In the genomic region with DNA sequence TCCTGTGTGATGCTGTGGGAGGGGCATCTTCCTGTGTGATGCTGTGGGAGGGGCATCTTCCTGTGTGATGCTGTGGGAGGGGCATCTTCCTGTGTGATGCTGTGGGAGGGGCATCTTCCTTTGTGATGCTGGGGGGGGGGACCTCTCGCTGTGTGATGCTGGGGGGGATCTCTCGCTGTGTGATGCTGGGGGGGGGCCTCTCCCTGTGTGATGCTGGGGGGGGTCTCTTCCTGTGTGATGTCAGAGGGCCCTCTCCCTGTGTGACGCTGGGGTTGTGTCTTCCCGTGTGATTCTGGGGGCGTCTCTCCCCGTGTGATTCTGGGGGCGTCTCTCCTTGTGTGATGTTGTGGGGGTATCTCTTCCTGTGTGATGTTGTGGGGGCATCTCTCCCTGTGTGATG, we compare ENCODE assay signal across 4 cellular contexts.
TF ChIP-seq lines count a peak whose summit lies in the region.

No MANE protein-coding gene starts in this region.

TF ChIP-seq in SK-N-SH, 30 proteins besides CTCF, POLR2A, EP300 and RAD21:
- TF ChIP-seq CHD2 (IDR thresholded peaks at IDR 0.05; ENCODE audit: low read length, partially characterized antibody) (no peak), GABPA (IDR thresholded peaks at IDR 0.05; ENCODE audit: low read depth) (no peak), RCOR1 (IDR thresholded peaks at IDR 0.05; ENCODE audit: low read length) (no peak), SIN3A (IDR thresholded peaks at IDR 0.05; ENCODE audit: borderline replicate concordance, low read depth, low read length) (no peak), FOSL2 (IDR thresholded peaks at IDR 0.05; ENCODE audit: borderline replicate concordance, low read depth) (no peak), TEAD4 (IDR thresholded peaks at IDR 0.05; ENCODE audit: borderline replicate concordance, insufficient read depth) (no peak), NFIC (IDR thresholded peaks at IDR 0.05; ENCODE audit: borderline replicate concordance) (no peak), FOXM1 (IDR thresholded peaks at IDR 0.05; ENCODE audit: low read depth) (no peak)
- TF ChIP-seq, protein P1, sequence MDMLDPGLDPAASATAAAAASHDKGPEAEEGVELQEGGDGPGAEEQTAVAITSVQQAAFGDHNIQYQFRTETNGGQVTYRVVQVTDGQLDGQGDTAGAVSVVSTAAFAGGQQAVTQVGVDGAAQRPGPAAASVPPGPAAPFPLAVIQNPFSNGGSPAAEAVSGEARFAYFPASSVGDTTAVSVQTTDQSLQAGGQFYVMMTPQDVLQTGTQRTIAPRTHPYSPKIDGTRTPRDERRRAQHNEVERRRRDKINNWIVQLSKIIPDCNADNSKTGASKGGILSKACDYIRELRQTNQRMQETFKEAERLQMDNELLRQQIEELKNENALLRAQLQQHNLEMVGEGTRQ (IDR thresholded peaks at IDR 0.05; ENCODE audit: borderline replicate concordance, low read depth, low read length) = no peak

TF ChIP-seq in SK-N-SH treated with all-trans-retinoic acid at 6 μM for 48 hours, 23 proteins besides CTCF, POLR2A, EP300 and RAD21:
- TF ChIP-seq, protein P2, sequence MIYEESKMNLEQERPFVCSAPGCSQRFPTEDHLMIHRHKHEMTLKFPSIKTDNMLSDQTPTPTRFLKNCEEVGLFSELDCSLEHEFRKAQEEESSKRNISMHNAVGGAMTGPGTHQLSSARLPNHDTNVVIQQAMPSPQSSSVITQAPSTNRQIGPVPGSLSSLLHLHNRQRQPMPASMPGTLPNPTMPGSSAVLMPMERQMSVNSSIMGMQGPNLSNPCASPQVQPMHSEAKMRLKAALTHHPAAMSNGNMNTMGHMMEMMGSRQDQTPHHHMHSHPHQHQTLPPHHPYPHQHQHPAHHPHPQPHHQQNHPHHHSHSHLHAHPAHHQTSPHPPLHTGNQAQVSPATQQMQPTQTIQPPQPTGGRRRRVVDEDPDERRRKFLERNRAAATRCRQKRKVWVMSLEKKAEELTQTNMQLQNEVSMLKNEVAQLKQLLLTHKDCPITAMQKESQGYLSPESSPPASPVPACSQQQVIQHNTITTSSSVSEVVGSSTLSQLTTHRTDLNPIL (CRISPR knock-in tag; IDR thresholded peaks at IDR 0.05; ENCODE audit: low read depth) = no peak
TF ChIP-seq in SK-N-SH treated with all-trans-retinoic acid at 6 μM for 48 hours: peak in this region for 0.

TF ChIP-seq in GM23338, 12 proteins besides CTCF, POLR2A, EP300 and RAD21 (continues in another document):
- TF ChIP-seq JUNB (IDR thresholded peaks at IDR 0.05; ENCODE audit: unreplicated experiment) = no peak
- TF ChIP-seq STAT1 (IDR thresholded peaks at IDR 0.05; ENCODE audit: unreplicated experiment) = no peak
- TF ChIP-seq EZH2 (IDR thresholded peaks at IDR 0.05; ENCODE audit: low read depth, unreplicated experiment) = no peak
- TF ChIP-seq EZH2phosphoT487 (IDR thresholded peaks at IDR 0.05; ENCODE audit: unreplicated experiment) = no peak
- TF ChIP-seq, protein P3, sequence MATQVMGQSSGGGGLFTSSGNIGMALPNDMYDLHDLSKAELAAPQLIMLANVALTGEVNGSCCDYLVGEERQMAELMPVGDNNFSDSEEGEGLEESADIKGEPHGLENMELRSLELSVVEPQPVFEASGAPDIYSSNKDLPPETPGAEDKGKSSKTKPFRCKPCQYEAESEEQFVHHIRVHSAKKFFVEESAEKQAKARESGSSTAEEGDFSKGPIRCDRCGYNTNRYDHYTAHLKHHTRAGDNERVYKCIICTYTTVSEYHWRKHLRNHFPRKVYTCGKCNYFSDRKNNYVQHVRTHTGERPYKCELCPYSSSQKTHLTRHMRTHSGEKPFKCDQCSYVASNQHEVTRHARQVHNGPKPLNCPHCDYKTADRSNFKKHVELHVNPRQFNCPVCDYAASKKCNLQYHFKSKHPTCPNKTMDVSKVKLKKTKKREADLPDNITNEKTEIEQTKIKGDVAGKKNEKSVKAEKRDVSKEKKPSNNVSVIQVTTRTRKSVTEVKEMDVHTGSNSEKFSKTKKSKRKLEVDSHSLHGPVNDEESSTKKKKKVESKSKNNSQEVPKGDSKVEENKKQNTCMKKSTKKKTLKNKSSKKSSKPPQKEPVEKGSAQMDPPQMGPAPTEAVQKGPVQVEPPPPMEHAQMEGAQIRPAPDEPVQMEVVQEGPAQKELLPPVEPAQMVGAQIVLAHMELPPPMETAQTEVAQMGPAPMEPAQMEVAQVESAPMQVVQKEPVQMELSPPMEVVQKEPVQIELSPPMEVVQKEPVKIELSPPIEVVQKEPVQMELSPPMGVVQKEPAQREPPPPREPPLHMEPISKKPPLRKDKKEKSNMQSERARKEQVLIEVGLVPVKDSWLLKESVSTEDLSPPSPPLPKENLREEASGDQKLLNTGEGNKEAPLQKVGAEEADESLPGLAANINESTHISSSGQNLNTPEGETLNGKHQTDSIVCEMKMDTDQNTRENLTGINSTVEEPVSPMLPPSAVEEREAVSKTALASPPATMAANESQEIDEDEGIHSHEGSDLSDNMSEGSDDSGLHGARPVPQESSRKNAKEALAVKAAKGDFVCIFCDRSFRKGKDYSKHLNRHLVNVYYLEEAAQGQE (IDR thresholded peaks at IDR 0.05; ENCODE audit: unreplicated experiment) = no peak
- TF ChIP-seq CREB1 (CRISPR knock-in tag; IDR thresholded peaks at IDR 0.05; ENCODE audit: low read depth) = no peak
- no peak for TF ChIP-seq NANOG (IDR thresholded peaks at IDR 0.05; ENCODE audit: borderline replicate concordance)
- TF ChIP-seq ZNF331 (CRISPR knock-in tag; IDR thresholded peaks at IDR 0.05; ENCODE audit: low read depth) = no peak
- TF ChIP-seq, protein P4, sequence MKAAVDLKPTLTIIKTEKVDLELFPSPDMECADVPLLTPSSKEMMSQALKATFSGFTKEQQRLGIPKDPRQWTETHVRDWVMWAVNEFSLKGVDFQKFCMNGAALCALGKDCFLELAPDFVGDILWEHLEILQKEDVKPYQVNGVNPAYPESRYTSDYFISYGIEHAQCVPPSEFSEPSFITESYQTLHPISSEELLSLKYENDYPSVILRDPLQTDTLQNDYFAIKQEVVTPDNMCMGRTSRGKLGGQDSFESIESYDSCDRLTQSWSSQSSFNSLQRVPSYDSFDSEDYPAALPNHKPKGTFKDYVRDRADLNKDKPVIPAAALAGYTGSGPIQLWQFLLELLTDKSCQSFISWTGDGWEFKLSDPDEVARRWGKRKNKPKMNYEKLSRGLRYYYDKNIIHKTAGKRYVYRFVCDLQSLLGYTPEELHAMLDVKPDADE (IDR thresholded peaks at IDR 0.05) = no peak

TF ChIP-seq in H1, 55 proteins besides CTCF, POLR2A, EP300 and RAD21:
- TF ChIP-seq SUZ12 (IDR thresholded peaks at IDR 0.05; ENCODE audit: low read length) (no peak), CREB1 (IDR thresholded peaks at IDR 0.05) (peak; percentile 25; the same call in 1 of the 2 replicates)
